In the genomic region with DNA sequence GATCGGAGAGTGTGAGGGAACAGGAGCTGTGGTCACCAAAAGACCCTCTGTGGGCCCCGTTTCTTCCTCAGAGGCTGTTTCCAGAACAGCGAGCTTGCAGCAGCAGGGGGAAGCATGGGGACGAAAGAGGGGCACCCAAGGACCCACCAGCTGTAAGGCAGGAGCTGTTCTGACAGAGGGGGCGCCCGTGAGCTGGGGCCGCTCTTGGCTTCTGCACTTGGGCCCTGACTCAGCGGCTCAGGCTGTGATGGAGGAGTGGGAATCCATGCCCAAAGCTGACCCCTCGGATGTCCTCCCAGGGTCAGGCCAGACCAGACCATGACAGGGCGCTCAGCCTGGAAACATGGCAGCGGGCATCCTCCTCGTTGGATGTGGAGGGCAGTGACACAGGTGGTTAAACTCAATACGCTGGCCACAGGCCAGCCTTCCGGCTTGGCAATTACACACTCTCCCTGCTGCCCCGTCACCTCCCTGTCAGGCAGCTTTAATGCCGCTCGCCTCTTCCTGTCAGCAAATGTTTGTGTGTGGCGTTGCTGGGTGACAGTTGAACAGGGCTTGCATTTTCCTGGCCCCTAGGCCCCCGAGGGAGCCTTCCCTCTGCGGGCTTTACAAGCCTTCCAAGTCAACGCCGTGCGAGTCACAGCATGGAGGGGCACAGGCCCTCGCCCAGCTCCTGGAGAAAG, we compare ENCODE assay signal across 8 cellular contexts.
DNase-seq lines count a peak whose midpoint lies in the region; ATAC-seq and TF ChIP-seq lines count a peak whose summit lies in the region.

No MANE protein-coding gene starts in this region.

- H3K9me3 ChIP-seq in heart right ventricle, result no peaks in the 10 kb centered on the region

- DNase-seq in NCI-H82 (lab: John Stamatoyannopoulos, UW), result peak; percentile 17
- no peak for DNase-seq in NCI-H82 treated with DMSO at 0.1 percent for 48 hours (lab: John Stamatoyannopoulos, UW; ENCODE audit: unreplicated experiment)
- peak; percentile 60 for DNase-seq in UCSD-AML1 (lab: John Stamatoyannopoulos, UW; ENCODE audit: unreplicated experiment)
- peak; percentile 77 to 78 for DNase-seq in heart right ventricle
- peak; percentile 6 to 21 for DNase-seq in stimulated activated CD8-positive, alpha-beta memory T cell treated with anti-CD3 and anti-CD28 coated beads, Interleukin-2, amount 100 ng/mL, for 48 hours (ENCODE audit: low read depth in 2 of 2)
- DNase-seq in DMS79 (lab: John Stamatoyannopoulos, UW), result no peak

- H3K36me3 ChIP-seq in heart right ventricle, result no peaks in the 10 kb centered on the region

- 22 to 34% methylated on average over 23 to 24 of the region's 24 CpGs for WGBS in heart right ventricle, 2 donors

- ATAC-seq in heart right ventricle (peak; percentile 80 to 91 (median 88)), GM21786 (IDR thresholded peaks at IDR 0.05; ENCODE audit: unreplicated experiment) (no peak), GM21447 (IDR thresholded peaks at IDR 0.05; ENCODE audit: unreplicated experiment) (no peak)

- intact Hi-C loops in heart right ventricle (cut with DNase I), result loop anchor here in 1 of 10 donors (10.0 kb wide), 1 partner anchor 617 kb away; a partner anchor contains a TSS

- H3K4me3 ChIP-seq in heart right ventricle, result no peak overlapping the region

- H3K4me1 ChIP-seq in heart right ventricle, result peaks cover 0 to 30% (median 7%) of the 10 kb centered on the region in 9 donors

- TF ChIP-seq CTCF in heart right ventricle (IDR thresholded peaks at IDR 0.05), result peak in 6 of 9 donors; percentile 23 to 42 (median 30)

- H3K27me3 ChIP-seq in heart right ventricle, result peaks cover 0 to 23% (median 0%) of the 10 kb centered on the region in 7 donors

- peak overlapping the region; percentile 16 to 67 (median 61) for H3K27ac ChIP-seq in heart right ventricle

Comparison
In these comparisons a context has a peak if more than half of its experiments do, and no peak if none do; other contexts are left out.
1. DNase-seq: peak in NCI-H82 (single experiment), UCSD-AML1 (single experiment), heart right ventricle (2 of 2) and stimulated activated CD8-positive, alpha-beta memory T cell treated with anti-CD3 and anti-CD28 coated beads, Interleukin-2, amount 100 ng/mL, for 48 hours (2 of 2); none in NCI-H82 treated with DMSO at 0.1 percent for 48 hours (single experiment) and DMS79 (single experiment).
2. ATAC-seq: peak in heart right ventricle (8 of 8); none in GM21786 (single experiment) and GM21447 (single experiment).